Comparison of ENCODE assay signal across 10 cellular contexts in genomic region chr16:48576927-48577326, GRCh38. TPM values are rescaled to one million over a fixed set of nuclear protein-coding genes. Genes with fewer than 3 reads are reported as not detected.
A peak's percentile ranks its signal among the peaks of the same experiment; 100 is the strongest.
DNase-seq lines count a peak whose midpoint lies in the region; ATAC-seq lines count a peak whose summit lies in the region.
"Had no signal": no experiment of that assay in that cellular context is flagged by ENCODE, and none has a peak within 500 bp of the region (broad histone marks: within the 10 kb centered on the region; RNA-seq: fewer than 3 reads in every experiment).

No MANE protein-coding gene starts in this region.

- H3K27ac Mint-ChIP-seq in naive thymus-derived CD8-positive, alpha-beta T cell: peak overlapping the region in 8 of 10 donors; percentile 0 to 69 (median 57)

- peaks cover 3 to 28% (median 21%) of the 10 kb centered on the region in 9 donors for H3K9me3 Mint-ChIP-seq in naive thymus-derived CD8-positive, alpha-beta T cell

- DNase-seq in SIG-M5 treated with dmso at 0.1 percent for 504 hours (lab: John Stamatoyannopoulos, UW; ENCODE audit: unreplicated experiment): peak; percentile 60
- no peak for DNase-seq in SIG-M5 (lab: John Stamatoyannopoulos, UW)
- peak; percentile 51 for DNase-seq in NCI-H226
- DNase-seq in astrocyte of the hippocampus (ENCODE audit: low read depth, low spot score): peak; percentile 54
- DNase-seq in naive thymus-derived CD8-positive, alpha-beta T cell: no peak
- no peak for DNase-seq in posterior cingulate gyrus
- DNase-seq in GF-D8 (lab: John Stamatoyannopoulos, UW): no peak
- DNase-seq: naive B cell, NCI-H526 treated with DMSO at 0.1 percent for 48 hours had no signal

- H3K4me3 Mint-ChIP-seq in naive thymus-derived CD8-positive, alpha-beta T cell: peak overlapping the region in 8 of 10 donors; percentile 2 to 57 (median 36)

- peaks cover 40 to 71% (median 67%) of the 10 kb centered on the region in 4 donors for H3K4me1 Mint-ChIP-seq in naive thymus-derived CD8-positive, alpha-beta T cell

- ATAC-seq in naive thymus-derived CD8-positive, alpha-beta T cell: no peak
- ATAC-seq in HG03442 (IDR thresholded peaks at IDR 0.05; ENCODE audit: unreplicated experiment): no peak

- intact Hi-C loops in posterior cingulate gyrus (cut with DNase I): no loop called here

- H3K36me3 Mint-ChIP-seq in naive thymus-derived CD8-positive, alpha-beta T cell: peaks cover 20 to 32% (median 26%) of the 10 kb centered on the region in 3 donors

- no peaks in the 10 kb centered on the region for H3K27me3 Mint-ChIP-seq in naive thymus-derived CD8-positive, alpha-beta T cell
- H3K27me3 Mint-ChIP-seq: naive B cell had no signal

- POLR2A ChIA-PET in naive thymus-derived CD8-positive, alpha-beta T cell (lab: Charles Lee): no interaction called here

RNA-seq across cellular contexts. Expression of gene N4BP1, which starts 33.1 kb away (rescaled TPM):
- total RNA-seq in naive thymus-derived CD8-positive, alpha-beta T cell: 10 to 100 TPM; 79.2 to 85.1 TPM
- polyA plus RNA-seq in naive thymus-derived CD8-positive, alpha-beta T cell: 10 to 100 TPM; 20.1 to 48.4 (median 31.9) TPM

Comparison
In these comparisons a context has a peak if more than half of its experiments do, and no peak if none do; other contexts are left out.
1. DNase-seq: peak in SIG-M5 treated with dmso at 0.1 percent for 504 hours (single experiment), NCI-H226 (single experiment) and astrocyte of the hippocampus (single experiment); none in SIG-M5 (single experiment), naive thymus-derived CD8-positive, alpha-beta T cell (0 of 10), posterior cingulate gyrus (0 of 10) and GF-D8 (single experiment).